Comparison of ENCODE assay signal across 9 cellular contexts in genomic region chr3:43290961-43291360, GRCh38. TPM values are rescaled to one million over a fixed set of nuclear protein-coding genes. Genes with fewer than 3 reads are reported as not detected.
DNase-seq lines count a peak whose midpoint lies in the region; ATAC-seq and TF ChIP-seq lines count a peak whose summit lies in the region.
"Had no signal": no experiment of that assay in that cellular context is flagged by ENCODE, and none has a peak within 500 bp of the region (broad histone marks: within the 10 kb centered on the region; RNA-seq: fewer than 3 reads in every experiment).

No MANE protein-coding gene starts in this region.

- peak overlapping the region; percentile 84 for H3K4me2 ChIP-seq in skeletal muscle satellite cell (ENCODE audit: low read length)

- H3K4me1 ChIP-seq in HEK293 (ENCODE audit: control insufficient read depth, insufficient read depth, low read length) (peaks cover 4% of the 10 kb centered on the region; the same call in 1 of the 2 replicates), RWPE2 (ENCODE audit: insufficient read depth, poor library complexity, severe bottlenecking) (peaks cover 63% of the 10 kb centered on the region), skeletal muscle satellite cell (ENCODE audit: control insufficient read depth, insufficient read depth, low read length) (peaks cover 36% of the 10 kb centered on the region)

- no peak for DNase-seq in RWPE2 (ENCODE audit: low spot score)
- no peak for DNase-seq in effector memory CD8-positive, alpha-beta T cell
- DNase-seq in epidermal melanocyte (ENCODE audit: insufficient read length, low spot score), result no peak
- no peak for DNase-seq in inferior parietal cortex (ENCODE audit: extremely low spot score)
- DNase-seq in SK-N-DZ (ENCODE audit: low spot score), result no peak
- no peak for DNase-seq in HEK293T (ENCODE audit: extremely low spot score)
- DNase-seq: activated CD4-positive, CD25-positive, alpha-beta regulatory T cell treated with anti-CD3 and anti-CD28 coated beads, Interleukin-2, amount 50 U/mL, for 72 hours had no signal

- TF ChIP-seq CTCF in HEK293 (tag by site-specific recombination; IDR thresholded peaks at IDR 0.05) (no peak), RWPE2 (IDR thresholded peaks at IDR 0.05; ENCODE audit: poor library complexity, severe bottlenecking) (no peak)

- no peaks in the 10 kb centered on the region for H3K27me3 ChIP-seq in RWPE2 (ENCODE audit: insufficient read depth, poor library complexity, severe bottlenecking)
- H3K27me3 ChIP-seq in skeletal muscle satellite cell (ENCODE audit: control insufficient read depth, insufficient read depth, low read length), result no peaks in the 10 kb centered on the region

- H3K9ac ChIP-seq in skeletal muscle satellite cell (ENCODE audit: low read depth, low read length), result no peak overlapping the region

- H3K36me3 ChIP-seq in HEK293 (ENCODE audit: control insufficient read depth in 2 of 2, insufficient read depth in 1 of 2, low read length in 2 of 2) (peaks cover 0 to 10% of the 10 kb centered on the region in 2 experiments; a peak in 1 of 3 replicates), RWPE2 (ENCODE audit: low read depth) (peaks cover 32% of the 10 kb centered on the region), skeletal muscle satellite cell (ENCODE audit: insufficient read depth, low read length) (no peaks in the 10 kb centered on the region)

- ATAC-seq in RWPE2 (ENCODE audit: low read depth), result peak; percentile 35; the same call in 2 of the 3 replicates
- no peak for ATAC-seq in effector memory CD8-positive, alpha-beta T cell (replicated peaks)

- no peak overlapping the region for H3K4me3 ChIP-seq in HEK293 (ENCODE audit: low read depth, low read length)
- no peak overlapping the region for H3K4me3 ChIP-seq in RWPE2 (ENCODE audit: severe bottlenecking)
- H3K4me3 ChIP-seq in skeletal muscle satellite cell (ENCODE audit: low read length), result peak overlapping the region; percentile 22

- H3K27ac Mint-ChIP-seq in effector memory CD8-positive, alpha-beta T cell, result peak overlapping the region; percentile 92 to 96

- peaks cover 59 to 72% of the 10 kb centered on the region in 2 donors for H3K4me1 Mint-ChIP-seq in effector memory CD8-positive, alpha-beta T cell (ENCODE audit: low read depth in 2 of 2)

- POLR2A ChIA-PET in HEK293 (lab: Yijun Ruan, JAX) (no interaction called here), HEK293T (lab: Yijun Ruan, JAX) (no interaction called here)

- no peak overlapping the region for H3K27ac ChIP-seq in HEK293 (ENCODE audit: extremely low read depth, low read depth, low read length)
- peak overlapping the region; percentile 54 for H3K27ac ChIP-seq in RWPE2 (ENCODE audit: poor library complexity, severe bottlenecking)

- no peaks in the 10 kb centered on the region for H3K27me3 Mint-ChIP-seq in effector memory CD8-positive, alpha-beta T cell

- H3K9me3 Mint-ChIP-seq in effector memory CD8-positive, alpha-beta T cell, result no peaks in the 10 kb centered on the region

- peaks cover 42% of the 10 kb centered on the region for H3K36me3 Mint-ChIP-seq in effector memory CD8-positive, alpha-beta T cell (ENCODE audit: insufficient read depth)

- CTCF ChIA-PET in HEK293 (lab: Yijun Ruan, JAX), result no interaction called here
- CTCF ChIA-PET in HEK293T (lab: Yijun Ruan, JAX), result no interaction called here

- H3K9me3 ChIP-seq in HEK293 (ENCODE audit: control insufficient read depth, insufficient read depth, low read depth, low read length), result no peaks in the 10 kb centered on the region
- no peaks in the 10 kb centered on the region for H3K9me3 ChIP-seq in RWPE2 (ENCODE audit: severe bottlenecking)
- H3K9me3 ChIP-seq in skeletal muscle satellite cell (replicated peaks; ENCODE audit: low read length), result no peaks in the 10 kb centered on the region

- H3K4me3 Mint-ChIP-seq in effector memory CD8-positive, alpha-beta T cell, result peak overlapping the region; percentile 81 to 90

TF ChIP-seq in HEK293, 187 proteins besides CTCF, POLR2A, EP300 and RAD21:
- peak; percentile 54; the same call in 1 of the 2 replicates for TF ChIP-seq ZBTB20 (tag by site-specific recombination; IDR thresholded peaks at IDR 0.05)
- TF ChIP-seq SP2 (tag by site-specific recombination; IDR thresholded peaks at IDR 0.05), result no peak

TF ChIP-seq in HEK293T, 16 proteins besides CTCF, POLR2A, EP300 and RAD21:
- TF ChIP-seq HDGF (IDR thresholded peaks at IDR 0.05; ENCODE audit: borderline replicate concordance) (no peak), BHLHE40 (IDR thresholded peaks at IDR 0.05; ENCODE audit: borderline replicate concordance) (no peak), ARNT (IDR thresholded peaks at IDR 0.05) (no peak), ZNF384 (IDR thresholded peaks at IDR 0.05) (no peak), SUZ12 (IDR thresholded peaks at IDR 0.05) (no peak), PKNOX1 (IDR thresholded peaks at IDR 0.05) (no peak), LEF1 (IDR thresholded peaks at IDR 0.05; ENCODE audit: borderline replicate concordance) (no peak), FOXM1 (IDR thresholded peaks at IDR 0.05; ENCODE audit: borderline replicate concordance) (no peak), FOXA1 (IDR thresholded peaks at IDR 0.05) (no peak), TARDBP (IDR thresholded peaks at IDR 0.05) (no peak), SP1 (IDR thresholded peaks at IDR 0.05) (no peak), ELF4 (IDR thresholded peaks at IDR 0.05) (no peak), FOXK2 (IDR thresholded peaks at IDR 0.05) (no peak), L3MBTL2 (conservative IDR thresholded peaks at IDR 0.05) (no peak), NFRKB (IDR thresholded peaks at IDR 0.05) (no peak), CTBP1 (IDR thresholded peaks at IDR 0.05; ENCODE audit: borderline replicate concordance) (no peak)

RNA-seq across cellular contexts. Expression of gene SNRK, which starts 4.6 kb away (rescaled TPM):
- total RNA-seq in skeletal muscle satellite cell (2012; rRNA removed), result 8.5 and 12.4 TPM in 2 replicates
- polyA plus RNA-seq in SK-N-DZ (2014; cell fraction: cytosol; rRNA removed), result 9.5 and 10.3 TPM in 2 replicates
- polyA plus RNA-seq in SK-N-DZ (2014; cell fraction: nucleus; rRNA removed), result 10.2 and 12.4 TPM in 2 replicates
